1 cellular context compared by ENCODE assay signal in the genomic region with DNA sequence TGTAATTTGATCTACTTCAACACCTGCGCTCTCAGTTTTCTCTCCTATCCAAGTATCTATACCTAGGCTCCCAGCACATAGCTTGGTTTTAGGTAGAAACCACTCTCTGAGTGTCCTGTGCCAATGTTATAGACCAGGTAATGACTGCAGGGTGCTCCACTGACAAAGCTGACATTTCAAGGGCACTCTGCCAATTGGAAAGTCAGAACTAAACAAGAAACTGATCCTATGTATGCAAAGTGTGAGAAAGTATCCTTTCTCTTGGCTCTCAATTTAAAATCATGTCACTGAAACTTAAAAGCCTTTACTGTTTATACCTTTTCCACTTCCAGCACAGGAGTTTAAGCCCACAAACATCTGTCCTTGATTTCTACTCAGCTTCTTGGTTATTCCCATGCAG.
TF ChIP-seq lines count a peak whose summit lies in the region.

No MANE protein-coding gene starts in this region.

TF ChIP-seq in HepG2, 621 proteins besides CTCF, POLR2A, EP300 and RAD21 (continued from another document):
- TF ChIP-seq, protein P1, sequence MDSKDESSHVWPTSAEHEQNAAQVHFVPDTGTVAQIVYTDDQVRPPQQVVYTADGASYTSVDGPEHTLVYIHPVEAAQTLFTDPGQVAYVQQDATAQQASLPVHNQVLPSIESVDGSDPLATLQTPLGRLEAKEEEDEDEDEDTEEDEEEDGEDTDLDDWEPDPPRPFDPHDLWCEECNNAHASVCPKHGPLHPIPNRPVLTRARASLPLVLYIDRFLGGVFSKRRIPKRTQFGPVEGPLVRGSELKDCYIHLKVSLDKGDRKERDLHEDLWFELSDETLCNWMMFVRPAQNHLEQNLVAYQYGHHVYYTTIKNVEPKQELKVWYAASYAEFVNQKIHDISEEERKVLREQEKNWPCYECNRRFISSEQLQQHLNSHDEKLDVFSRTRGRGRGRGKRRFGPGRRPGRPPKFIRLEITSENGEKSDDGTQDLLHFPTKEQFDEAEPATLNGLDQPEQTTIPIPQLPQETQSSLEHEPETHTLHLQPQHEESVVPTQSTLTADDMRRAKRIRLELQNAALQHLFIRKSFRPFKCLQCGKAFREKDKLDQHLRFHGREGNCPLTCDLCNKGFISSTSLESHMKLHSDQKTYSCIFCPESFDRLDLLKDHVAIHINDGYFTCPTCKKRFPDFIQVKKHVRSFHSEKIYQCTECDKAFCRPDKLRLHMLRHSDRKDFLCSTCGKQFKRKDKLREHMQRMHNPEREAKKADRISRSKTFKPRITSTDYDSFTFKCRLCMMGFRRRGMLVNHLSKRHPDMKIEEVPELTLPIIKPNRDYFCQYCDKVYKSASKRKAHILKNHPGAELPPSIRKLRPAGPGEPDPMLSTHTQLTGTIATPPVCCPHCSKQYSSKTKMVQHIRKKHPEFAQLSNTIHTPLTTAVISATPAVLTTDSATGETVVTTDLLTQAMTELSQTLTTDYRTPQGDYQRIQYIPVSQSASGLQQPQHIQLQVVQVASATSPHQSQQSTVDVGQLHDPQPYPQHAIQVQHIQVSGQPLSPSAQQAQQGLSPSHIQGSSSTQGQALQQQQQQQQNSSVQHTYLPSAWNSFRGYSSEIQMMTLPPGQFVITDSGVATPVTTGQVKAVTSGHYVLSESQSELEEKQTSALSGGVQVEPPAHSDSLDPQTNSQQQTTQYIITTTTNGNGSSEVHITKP (CRISPR knock-in tag; IDR thresholded peaks at IDR 0.05; ENCODE audit: low read depth): no peak
- TF ChIP-seq ZMYM4 (CRISPR knock-in tag; IDR thresholded peaks at IDR 0.05): no peak
- TF ChIP-seq ZNF34 (CRISPR knock-in tag; IDR thresholded peaks at IDR 0.05; ENCODE audit: borderline replicate concordance): no peak
- no peak for TF ChIP-seq SRY (CRISPR knock-in tag; IDR thresholded peaks at IDR 0.05)
- TF ChIP-seq, protein P2, sequence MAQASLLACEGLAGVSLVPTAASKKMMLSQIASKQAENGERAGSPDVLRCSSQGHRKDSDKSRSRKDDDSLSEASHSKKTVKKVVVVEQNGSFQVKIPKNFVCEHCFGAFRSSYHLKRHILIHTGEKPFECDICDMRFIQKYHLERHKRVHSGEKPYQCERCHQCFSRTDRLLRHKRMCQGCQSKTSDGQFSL (CRISPR knock-in tag; IDR thresholded peaks at IDR 0.05): no peak
- TF ChIP-seq ADNP (CRISPR knock-in tag; IDR thresholded peaks at IDR 0.05): no peak
- TF ChIP-seq, protein P3, sequence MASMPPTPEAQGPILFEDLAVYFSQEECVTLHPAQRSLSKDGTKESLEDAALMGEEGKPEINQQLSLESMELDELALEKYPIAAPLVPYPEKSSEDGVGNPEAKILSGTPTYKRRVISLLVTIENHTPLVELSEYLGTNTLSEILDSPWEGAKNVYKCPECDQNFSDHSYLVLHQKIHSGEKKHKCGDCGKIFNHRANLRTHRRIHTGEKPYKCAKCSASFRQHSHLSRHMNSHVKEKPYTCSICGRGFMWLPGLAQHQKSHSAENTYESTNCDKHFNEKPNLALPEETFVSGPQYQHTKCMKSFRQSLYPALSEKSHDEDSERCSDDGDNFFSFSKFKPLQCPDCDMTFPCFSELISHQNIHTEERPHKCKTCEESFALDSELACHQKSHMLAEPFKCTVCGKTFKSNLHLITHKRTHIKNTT (CRISPR knock-in tag; IDR thresholded peaks at IDR 0.05): no peak
- TF ChIP-seq, protein P4, sequence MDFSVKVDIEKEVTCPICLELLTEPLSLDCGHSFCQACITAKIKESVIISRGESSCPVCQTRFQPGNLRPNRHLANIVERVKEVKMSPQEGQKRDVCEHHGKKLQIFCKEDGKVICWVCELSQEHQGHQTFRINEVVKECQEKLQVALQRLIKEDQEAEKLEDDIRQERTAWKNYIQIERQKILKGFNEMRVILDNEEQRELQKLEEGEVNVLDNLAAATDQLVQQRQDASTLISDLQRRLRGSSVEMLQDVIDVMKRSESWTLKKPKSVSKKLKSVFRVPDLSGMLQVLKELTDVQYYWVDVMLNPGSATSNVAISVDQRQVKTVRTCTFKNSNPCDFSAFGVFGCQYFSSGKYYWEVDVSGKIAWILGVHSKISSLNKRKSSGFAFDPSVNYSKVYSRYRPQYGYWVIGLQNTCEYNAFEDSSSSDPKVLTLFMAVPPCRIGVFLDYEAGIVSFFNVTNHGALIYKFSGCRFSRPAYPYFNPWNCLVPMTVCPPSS (IDR thresholded peaks at IDR 0.05): no peak
- TF ChIP-seq, protein P5, sequence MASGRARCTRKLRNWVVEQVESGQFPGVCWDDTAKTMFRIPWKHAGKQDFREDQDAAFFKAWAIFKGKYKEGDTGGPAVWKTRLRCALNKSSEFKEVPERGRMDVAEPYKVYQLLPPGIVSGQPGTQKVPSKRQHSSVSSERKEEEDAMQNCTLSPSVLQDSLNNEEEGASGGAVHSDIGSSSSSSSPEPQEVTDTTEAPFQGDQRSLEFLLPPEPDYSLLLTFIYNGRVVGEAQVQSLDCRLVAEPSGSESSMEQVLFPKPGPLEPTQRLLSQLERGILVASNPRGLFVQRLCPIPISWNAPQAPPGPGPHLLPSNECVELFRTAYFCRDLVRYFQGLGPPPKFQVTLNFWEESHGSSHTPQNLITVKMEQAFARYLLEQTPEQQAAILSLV (CRISPR knock-in tag; IDR thresholded peaks at IDR 0.05; ENCODE audit: borderline replicate concordance): no peak
- TF ChIP-seq HDAC1 (CRISPR knock-in tag; IDR thresholded peaks at IDR 0.05): no peak
- TF ChIP-seq GZF1 (CRISPR knock-in tag; IDR thresholded peaks at IDR 0.05): no peak
